ENCODE assay signal across 22 cellular contexts in genomic region chr11:131109256-131109655, GRCh38.
DNase-seq lines count a peak whose midpoint lies in the region; ATAC-seq, FAIRE-seq and TF ChIP-seq lines count a peak whose summit lies in the region.
"Had no signal": no experiment of that assay in that cellular context is flagged by ENCODE, and none has a peak within 500 bp of the region (broad histone marks: within the 10 kb centered on the region; RNA-seq: fewer than 3 reads in every experiment).

No MANE protein-coding gene starts in this region.

- no peak overlapping the region for H3K4me3 Mint-ChIP-seq in CD4-positive, alpha-beta memory T cell
- H3K4me3 Mint-ChIP-seq: central memory CD8-positive, alpha-beta T cell; stimulated activated naive B cell treated with anti-CD40 and anti-IgM and Interleukin-4, amounts not matched to agents 10 μg/mL and 1 μg/mL and 100 μg/mL, for 72 hours had no signal

- H3K79me2 ChIP-seq in keratinocyte (ENCODE audit: control insufficient read depth, insufficient read depth, low read length), result no peaks in the 10 kb centered on the region

- no peak overlapping the region for H2AFZ ChIP-seq in keratinocyte (ENCODE audit: control insufficient read depth, low read length)
- H2AFZ ChIP-seq: PC-9 had no signal

- no peak for TF ChIP-seq CTCF in brain microvascular endothelial cell (IDR thresholded peaks at IDR 0.05; ENCODE audit: low read depth, low read length, missing control alignments)
- no peak for TF ChIP-seq CTCF in keratinocyte (optimal IDR thresholded peaks at IDR 0.05 in 1 of 3, IDR thresholded peaks at IDR 0.05 in 1 of 3, conservative IDR thresholded peaks at IDR 0.05 in 1 of 3; ENCODE audit: extremely low read depth in 1 of 3, insufficient read depth in 2 of 3, low read length in 3 of 3)

- H3K9me1 ChIP-seq in keratinocyte (ENCODE audit: control insufficient read depth, extremely low read depth, insufficient read depth, low read length), result no peaks in the 10 kb centered on the region

- intact Hi-C loops in CD4-positive, alpha-beta memory T cell (cut with micrococcal nuclease), result no loop called here

- H3K27me3 ChIP-seq in brain microvascular endothelial cell (replicated peaks), result no peaks in the 10 kb centered on the region
- H3K27me3 ChIP-seq in keratinocyte (ENCODE audit: control insufficient read depth, extremely low read depth, insufficient read depth, low read length), result no peaks in the 10 kb centered on the region
- no peaks in the 10 kb centered on the region for H3K27me3 ChIP-seq in CD4-positive, alpha-beta memory T cell (ENCODE audit: insufficient read depth, low read length)
- H3K27me3 ChIP-seq: neutrophil, thyroid gland had no signal

- FAIRE-seq in keratinocyte (lab: Jason Lieb, UNC), result peak; percentile 13
- FAIRE-seq: GM12878 had no signal

- H3K27me3 Mint-ChIP-seq in CD4-positive, alpha-beta memory T cell, result peaks cover 1 to 2% of the 10 kb centered on the region in 2 donors

- H4K20me1 ChIP-seq in keratinocyte (ENCODE audit: control insufficient read depth, extremely low read depth, insufficient read depth, low read length), result no peaks in the 10 kb centered on the region

- in situ Hi-C loops in brain microvascular endothelial cell (cut with HindIII; ENCODE audit: low pct_ligation_motif_present, low sequenced_read_pairs), result no loop called here

- CTCF ChIA-PET in CD4-positive, alpha-beta memory T cell (lab: Charles Lee; ENCODE audit: partially characterized antibody), result no interaction called here

- no peaks in the 10 kb centered on the region for H3K4me1 Mint-ChIP-seq in CD4-positive, alpha-beta memory T cell
- H3K4me1 Mint-ChIP-seq: central memory CD8-positive, alpha-beta T cell; stimulated activated naive B cell treated with anti-CD40 and anti-IgM and Interleukin-4, amounts not matched to agents 10 μg/mL and 1 μg/mL and 100 μg/mL, for 72 hours had no signal

- H3K27ac Mint-ChIP-seq in CD4-positive, alpha-beta memory T cell, result no peak overlapping the region
- H3K27ac Mint-ChIP-seq: stimulated activated naive B cell treated with anti-CD40 and anti-IgM and Interleukin-4, amounts not matched to agents 10 μg/mL and 1 μg/mL and 100 μg/mL, for 72 hours had no signal

- H3K4me1 ChIP-seq in keratinocyte (ENCODE audit: control insufficient read depth, extremely low read depth, insufficient read depth, low read length), result no peaks in the 10 kb centered on the region
- no peaks in the 10 kb centered on the region for H3K4me1 ChIP-seq in CD4-positive, alpha-beta memory T cell (ENCODE audit: insufficient read depth, low read length)
- H3K4me1 ChIP-seq: thyroid gland had no signal

- dilution Hi-C loops in keratinocyte (cut with MboI; ENCODE audit: extremely low pct_ligation_motif_present, low sequenced_read_pairs), result no loop called here

- H3K36me3 Mint-ChIP-seq in CD4-positive, alpha-beta memory T cell, result no peaks in the 10 kb centered on the region
- H3K36me3 Mint-ChIP-seq: stimulated activated naive B cell treated with anti-CD40 and anti-IgM and Interleukin-4, amounts not matched to agents 10 μg/mL and 1 μg/mL and 100 μg/mL, for 72 hours had no signal

- H3K4me2 ChIP-seq in keratinocyte (ENCODE audit: control insufficient read depth, extremely low read depth, insufficient read depth, low read depth, low read length), result no peak overlapping the region
- H3K4me2 ChIP-seq: PC-9, SK-N-SH had no signal

- H3K36me3 ChIP-seq in brain microvascular endothelial cell (replicated peaks), result no peaks in the 10 kb centered on the region
- no peaks in the 10 kb centered on the region for H3K36me3 ChIP-seq in keratinocyte (ENCODE audit: control insufficient read depth in 2 of 2, extremely low read depth in 1 of 2, insufficient read depth in 2 of 2, low read length in 2 of 2)
- no peaks in the 10 kb centered on the region for H3K36me3 ChIP-seq in CD4-positive, alpha-beta memory T cell (ENCODE audit: insufficient read depth, low read length)
- H3K36me3 ChIP-seq: neutrophil, thyroid gland had no signal

- peaks cover 0 to 2% (median 0%) of the 10 kb centered on the region in 8 donors for H3K9me3 Mint-ChIP-seq in CD4-positive, alpha-beta memory T cell
- H3K9me3 Mint-ChIP-seq: central memory CD8-positive, alpha-beta T cell had no signal

- H3K9ac ChIP-seq in keratinocyte (ENCODE audit: control insufficient read depth, extremely low read depth, insufficient read depth, low read length), result no peak overlapping the region
- H3K9ac ChIP-seq: SK-N-SH had no signal

- no peak overlapping the region for H3K4me3 ChIP-seq in brain microvascular endothelial cell (ENCODE audit: low read depth, low read length)
- H3K4me3 ChIP-seq in keratinocyte (ENCODE audit: control insufficient read depth in 2 of 3, extremely low read depth in 1 of 3, insufficient read depth in 2 of 3, low read depth in 1 of 3, low read length in 3 of 3), result no peak overlapping the region
- H3K4me3 ChIP-seq in CD4-positive, alpha-beta memory T cell (ENCODE audit: low read length in 2 of 2), result no peak overlapping the region
- H3K4me3 ChIP-seq: GM12878, PC-9, thyroid gland had no signal

- H3K27ac ChIP-seq in brain microvascular endothelial cell (no peak overlapping the region), keratinocyte (ENCODE audit: control insufficient read depth, insufficient read depth, low read length) (no peak overlapping the region)
- H3K27ac ChIP-seq in CD4-positive, alpha-beta memory T cell (ENCODE audit: low read depth, low read length), result no peak overlapping the region
- H3K27ac ChIP-seq: neutrophil, PC-9, thyroid gland had no signal

- DNase-seq in AG08395 (ENCODE audit: low spot score), result peak; percentile 72
- DNase-seq in HT1080 (ENCODE audit: low read depth), result peak; percentile 74
- peak; percentile 25 for DNase-seq in brain microvascular endothelial cell
- no peak for DNase-seq in keratinocyte (ENCODE audit: low read depth, low spot score)
- no peak for DNase-seq in retina
- no peak for DNase-seq in activated CD4-positive, alpha-beta T cell treated with anti-CD3 and anti-CD28 coated beads for 1 hour
- no peak for DNase-seq in CD4-positive, alpha-beta memory T cell
- DNase-seq: activated CD4-positive, alpha-beta T cell treated with anti-CD3 and anti-CD28 coated beads for 4 hours; effector CD8-positive, alpha-beta T cell; hypothalamus; KBM-7; left cardiac atrium; NCI-H1105 treated with DMSO at 0.1 percent for 48 hours; NCI-H82; PC-9; SK-N-SH; stimulated activated naive B cell treated with anti-CD40 and anti-IgM and Interleukin-4, amounts not matched to agents 10 μg/mL and 1 μg/mL and 100 μg/mL, for 72 hours; thyroid gland had no signal

- ATAC-seq in HG03097 (IDR thresholded peaks at IDR 0.05; ENCODE audit: low FRiP score, unreplicated experiment), result no peak
- ATAC-seq: GM12878; stimulated activated naive B cell treated with anti-CD40 and anti-IgM and Interleukin-4, amounts not matched to agents 10 μg/mL and 1 μg/mL and 100 μg/mL, for 72 hours had no signal

- H3K9me3 ChIP-seq in keratinocyte (ENCODE audit: control insufficient read depth, low read depth, low read length), result peaks cover 4% of the 10 kb centered on the region
- H3K9me3 ChIP-seq in CD4-positive, alpha-beta memory T cell (ENCODE audit: control insufficient read depth in 1 of 2, low read length in 2 of 2), result no peaks in the 10 kb centered on the region
- H3K9me3 ChIP-seq: neutrophil, SK-N-SH, thyroid gland had no signal

- POLR2A ChIA-PET in CD4-positive, alpha-beta memory T cell (lab: Charles Lee; ENCODE audit: partially characterized antibody), result no interaction called here

Comparison
In these comparisons a context has a peak if more than half of its experiments do, and no peak if none do; other contexts are left out.
1. DNase-seq: peak in AG08395 (single experiment), HT1080 (single experiment) and brain microvascular endothelial cell (single experiment); none in keratinocyte (single experiment), retina (single experiment), activated CD4-positive, alpha-beta T cell treated with anti-CD3 and anti-CD28 coated beads for 1 hour (single experiment) and CD4-positive, alpha-beta memory T cell (0 of 5).